ENCODE assay signal across 14 cellular contexts in genomic region chr15:95280711-95281110, GRCh38.
DNase-seq lines count a peak whose midpoint lies in the region; ATAC-seq and TF ChIP-seq lines count a peak whose summit lies in the region.
"Had no signal": no experiment of that assay in that cellular context is flagged by ENCODE, and none has a peak within 500 bp of the region (broad histone marks: within the 10 kb centered on the region; RNA-seq: fewer than 3 reads in every experiment).

No MANE protein-coding gene starts in this region.

- no peak overlapping the region for H3K4me3 ChIP-seq in fibroblast of villous mesenchyme (ENCODE audit: low read depth, low read length)
- H3K4me3 ChIP-seq in tibial artery: no peak overlapping the region
- H3K4me3 ChIP-seq: GM12878, GM23248 had no signal

- no peaks in the 10 kb centered on the region for H3K36me3 ChIP-seq in tibial artery

- TF ChIP-seq CTCF in fibroblast of villous mesenchyme (IDR thresholded peaks at IDR 0.05; ENCODE audit: insufficient read depth, low read depth, low read length) (no peak), tibial artery (IDR thresholded peaks at IDR 0.05) (no peak)

- no peak for ATAC-seq in GM18873 (IDR thresholded peaks at IDR 0.05; ENCODE audit: low FRiP score, unreplicated experiment)
- ATAC-seq: CD8-positive, alpha-beta T cell; GM12878 had no signal

- no peaks in the 10 kb centered on the region for H3K9me3 ChIP-seq in tibial artery

- DNase-seq in HCEC 1CT (peak; percentile 50), MV-4-11 (lab: John Stamatoyannopoulos, UW) (peak; percentile 20), fibroblast of villous mesenchyme (ENCODE audit: low read depth) (peak; percentile 84), tibial artery (no peak), DMS79 treated with DMSO at 0.1 percent for 48 hours (lab: John Stamatoyannopoulos, UW) (no peak)
- DNase-seq in activated CD4-positive, alpha-beta T cell treated with anti-CD3 and anti-CD28 coated beads for 1 hour: no peak
- no peak for DNase-seq in stimulated activated CD4-positive, alpha-beta T cell treated with anti-CD3 and anti-CD28 coated beads, Interleukin-1b, Interleukin-23, amount 100 ng/mL, for 48 hours
- DNase-seq: CD8-positive, alpha-beta T cell; COR-L47; GM23248; KBM-7 had no signal

- peak overlapping the region; percentile 73 to 75 for H3K27ac ChIP-seq in tibial artery
- H3K27ac ChIP-seq: GM23248, HL-60 had no signal

- intact Hi-C loops in tibial artery (cut with DNase I; ENCODE audit: low total_unique reads): no loop called here

- H3K27me3 ChIP-seq in tibial artery: no peaks in the 10 kb centered on the region

- peaks cover 0 to 88% (median 28%) of the 10 kb centered on the region in 4 donors for H3K4me1 ChIP-seq in tibial artery

Comparison
In these comparisons a context has a peak if more than half of its experiments do, and no peak if none do; other contexts are left out.
1. DNase-seq: peak in HCEC 1CT (single experiment), MV-4-11 (single experiment) and fibroblast of villous mesenchyme (single experiment); none in tibial artery (0 of 2), activated CD4-positive, alpha-beta T cell treated with anti-CD3 and anti-CD28 coated beads for 1 hour (single experiment), stimulated activated CD4-positive, alpha-beta T cell treated with anti-CD3 and anti-CD28 coated beads, Interleukin-1b, Interleukin-23, amount 100 ng/mL, for 48 hours (single experiment) and DMS79 treated with DMSO at 0.1 percent for 48 hours (single experiment).